ENCODE assay signal across 8 cellular contexts in genomic region chr6:166382500-166382932, GRCh38. TPM values are rescaled to one million over a fixed set of nuclear protein-coding genes. Genes with fewer than 3 reads are reported as not detected.
DNase-seq lines count a peak whose midpoint lies in the region; ATAC-seq and TF ChIP-seq lines count a peak whose summit lies in the region.

No MANE protein-coding gene starts in this region.

- no peaks in the 10 kb centered on the region for H3K27me3 ChIP-seq in iPS-15b (ENCODE audit: control insufficient read depth, insufficient read depth, low read length)
- H3K27me3 ChIP-seq in stomach: no peaks in the 10 kb centered on the region

- no peak for TF ChIP-seq CTCF in stomach (IDR thresholded peaks at IDR 0.05)

- ATAC-seq in GM18870 (IDR thresholded peaks at IDR 0.05; ENCODE audit: unreplicated experiment) (peak; percentile 9), HG02970 (IDR thresholded peaks at IDR 0.05; ENCODE audit: low FRiP score, unreplicated experiment) (peak; percentile 12), HG03175 (IDR thresholded peaks at IDR 0.05; ENCODE audit: unreplicated experiment) (no peak)
- ATAC-seq in activated T-helper 17 cell treated with anti-CD3 and anti-CD28 coated beads, Interleukin-2, amount 50 U/mL, for 72 hours (replicated peaks): no peak

- H3K36me3 Mint-ChIP-seq in activated T-helper 17 cell treated with anti-CD3 and anti-CD28 coated beads, Interleukin-2, amount 50 U/mL, for 72 hours (ENCODE audit: low read depth): no peaks in the 10 kb centered on the region

- H3K27ac Mint-ChIP-seq in activated T-helper 17 cell treated with anti-CD3 and anti-CD28 coated beads, Interleukin-2, amount 50 U/mL, for 72 hours: no peak overlapping the region

- peak in 1 of 4 donors; percentile 45 for TF ChIP-seq POLR2A in stomach (IDR thresholded peaks at IDR 0.05)

- WGBS in stomach, 5 donors: 0 to 1% (median 0%) methylated on average over 4 to 46 of the region's 46 CpGs

- peaks cover 6% of the 10 kb centered on the region for H3K4me1 Mint-ChIP-seq in activated T-helper 17 cell treated with anti-CD3 and anti-CD28 coated beads, Interleukin-2, amount 50 U/mL, for 72 hours

- H3K4me1 ChIP-seq in iPS-15b (ENCODE audit: control insufficient read depth, insufficient read depth, low read length): no peaks in the 10 kb centered on the region
- peaks cover 15 to 43% (median 39%) of the 10 kb centered on the region in 4 donors for H3K4me1 ChIP-seq in stomach

- H3K9me3 ChIP-seq in iPS-15b (ENCODE audit: control insufficient read depth, insufficient read depth, low read length) (no peaks in the 10 kb centered on the region), stomach (no peaks in the 10 kb centered on the region)

- no peak overlapping the region for H3K9ac ChIP-seq in iPS-15b (ENCODE audit: low read depth, low read length)

- H3K36me3 ChIP-seq in iPS-15b (ENCODE audit: control insufficient read depth, insufficient read depth, low read length) (no peaks in the 10 kb centered on the region), stomach (no peaks in the 10 kb centered on the region)

- TF ChIP-seq EP300 in stomach (IDR thresholded peaks at IDR 0.05): no peak

- no peaks in the 10 kb centered on the region for H3K27me3 Mint-ChIP-seq in activated T-helper 17 cell treated with anti-CD3 and anti-CD28 coated beads, Interleukin-2, amount 50 U/mL, for 72 hours

- peak overlapping the region; percentile 90 for H3K4me3 Mint-ChIP-seq in activated T-helper 17 cell treated with anti-CD3 and anti-CD28 coated beads, Interleukin-2, amount 50 U/mL, for 72 hours

- no peaks in the 10 kb centered on the region for H3K9me3 Mint-ChIP-seq in activated T-helper 17 cell treated with anti-CD3 and anti-CD28 coated beads, Interleukin-2, amount 50 U/mL, for 72 hours

- intact Hi-C loops in stomach (cut with DNase I; ENCODE audit: low total_unique reads): no loop called here

- peak overlapping the region; percentile 93 to 98 (median 97) for H3K27ac ChIP-seq in stomach

- H3K4me3 ChIP-seq in iPS-15b (ENCODE audit: low read depth, low read length): peak overlapping the region; percentile 86
- peak overlapping the region; percentile 76 to 96 (median 88) for H3K4me3 ChIP-seq in stomach

- DNase-seq in stomach (no peak), NCI-H510A treated with DMSO at 0.1 percent for 48 hours (lab: John Stamatoyannopoulos, UW) (no peak), NK-92 (lab: John Stamatoyannopoulos, UW; ENCODE audit: unreplicated experiment) (no peak)

RNA-seq across cellular contexts. Expression of gene MPC1, which starts 0.2 kb away (rescaled TPM):
- 10 to 100 TPM in 1 of 2 donors, 1 to 10 TPM in 1; 6.5 to 15.9 TPM for total RNA-seq in activated T-helper 17 cell treated with anti-CD3 and anti-CD28 coated beads, Interleukin-2, amount 50 U/mL, for 72 hours
- total RNA-seq in stomach: 100 to 1,000 TPM in 1 of 5 donors, 10 to 100 TPM in 4; 48.4 to 120 (median 88.1) TPM
- 100 to 1,000 TPM in 2 of 3 donors, 10 to 100 TPM in 1; 64.7 to 188 (median 155) TPM for polyA plus RNA-seq in stomach

RNA-seq across cellular contexts. Expression of gene SFT2D1, which starts 40.2 kb away (rescaled TPM):
- total RNA-seq in activated T-helper 17 cell treated with anti-CD3 and anti-CD28 coated beads, Interleukin-2, amount 50 U/mL, for 72 hours: 10 to 100 TPM; 40.1 to 43.8 TPM
- 10 to 100 TPM in 3 of 5 donors, 1 to 10 TPM in 2; 4.7 to 96.8 (median 44.6) TPM for total RNA-seq in stomach
- polyA plus RNA-seq in stomach: 10 to 100 TPM; 37.7 to 59.3 (median 44.4) TPM

Comparison
In these comparisons a context has a peak if more than half of its experiments do, and no peak if none do; other contexts are left out.
1. ATAC-seq: peak in GM18870 (single experiment) and HG02970 (single experiment); none in activated T-helper 17 cell treated with anti-CD3 and anti-CD28 coated beads, Interleukin-2, amount 50 U/mL, for 72 hours (single experiment) and HG03175 (single experiment).